ENCODE assay signal across 8 cellular contexts in genomic region chr2:131566371-131566770, GRCh38.
"Had no signal": no experiment of that assay in that cellular context is flagged by ENCODE, and none has a peak within 500 bp of the region (broad histone marks: within the 10 kb centered on the region; RNA-seq: fewer than 3 reads in every experiment).

No MANE protein-coding gene starts in this region.

- ATAC-seq: GM12878 had no signal

- FAIRE-seq: G401.6, GM12878, GM12891, GM12892, GM18507, GM19239 had no signal

- H3K4me3 ChIP-seq: GM12878 had no signal

- DNase-seq: GDM1, GF-D8 had no signal
